In the genomic region with DNA sequence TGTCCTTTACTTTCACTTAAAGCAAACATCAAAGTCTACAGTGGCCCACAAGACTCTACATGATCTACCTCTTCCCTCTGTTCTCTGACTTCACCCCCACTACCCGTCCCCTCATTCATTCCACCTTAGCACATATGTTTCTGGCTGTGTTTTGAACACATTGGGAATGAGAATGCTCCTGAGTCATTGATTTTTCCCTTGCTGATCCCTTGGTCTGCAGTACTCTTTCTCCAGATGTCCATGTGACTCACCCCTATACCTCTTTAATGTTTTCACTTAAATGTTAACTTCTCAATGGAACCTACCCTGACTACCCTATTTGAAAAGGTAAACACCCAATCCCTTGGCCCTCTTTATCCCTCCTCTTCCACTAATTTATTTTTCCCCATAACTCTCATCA, we compare ENCODE assay signal across 23 cellular contexts. TPM values are rescaled to one million over a fixed set of nuclear protein-coding genes. Genes with fewer than 3 reads are reported as not detected.
DNase-seq lines count a peak whose midpoint lies in the region; ATAC-seq and TF ChIP-seq lines count a peak whose summit lies in the region.
"Had no signal": no experiment of that assay in that cellular context is flagged by ENCODE, and none has a peak within 500 bp of the region (broad histone marks: within the 10 kb centered on the region; RNA-seq: fewer than 3 reads in every experiment).

No MANE protein-coding gene starts in this region.

- H3K4me2 ChIP-seq in mesenchymal stem cell (ENCODE audit: low read length, poor library complexity, severe bottlenecking): no peak overlapping the region
- H3K4me2 ChIP-seq: hepatocyte had no signal

- no peak overlapping the region for H3K4ac ChIP-seq in mesenchymal stem cell (ENCODE audit: low read depth in 1 of 2, low read length in 2 of 2)

- H3K14ac ChIP-seq in mesenchymal stem cell (ENCODE audit: low read length in 2 of 2): no peak overlapping the region

- no peak for ATAC-seq in stimulated activated naive CD8-positive, alpha-beta T cell treated with anti-CD3 and anti-CD28 coated beads, Interleukin-15, Interleukin-2, amounts not matched to agents 100 U/mL and 50 U/mL, for 24 hours
- ATAC-seq in GM18873 (IDR thresholded peaks at IDR 0.05; ENCODE audit: low FRiP score, unreplicated experiment): no peak
- ATAC-seq: PC-3; stimulated activated effector memory CD8-positive, alpha-beta T cell treated with anti-CD3 and anti-CD28 coated beads, Interleukin-12 subunit alpha, Interleukin-12 subunit beta, amount 100 ng/mL, for 72 hours had no signal

- H2BK120ac ChIP-seq in mesenchymal stem cell (ENCODE audit: low read depth, low read length): no peak overlapping the region

- TF ChIP-seq CTCF in epithelial cell of esophagus (IDR thresholded peaks at IDR 0.05; ENCODE audit: insufficient read depth, low read depth, low read length, missing control alignments): no peak

- no peaks in the 10 kb centered on the region for H3K9me3 ChIP-seq in mesenchymal stem cell (ENCODE audit: control insufficient read depth, low read length)
- H3K9me3 ChIP-seq: breast epithelium, SJCRH30, thoracic aorta had no signal

- H4K8ac ChIP-seq in mesenchymal stem cell (ENCODE audit: low read length): no peak overlapping the region

- H3K36me3 ChIP-seq in mesenchymal stem cell (ENCODE audit: control insufficient read depth in 1 of 2, insufficient read depth in 2 of 2, low read depth in 1 of 2, low read length in 2 of 2): no peaks in the 10 kb centered on the region
- H3K36me3 ChIP-seq: breast epithelium, SJCRH30, thoracic aorta had no signal

- H2BK12ac ChIP-seq in mesenchymal stem cell (ENCODE audit: low read length in 2 of 2): no peak overlapping the region

- no peak overlapping the region for H3K23ac ChIP-seq in mesenchymal stem cell (ENCODE audit: low read length in 2 of 2)

- H2AFZ ChIP-seq in mesenchymal stem cell (ENCODE audit: low read depth, low read length): no peak overlapping the region
- H2AFZ ChIP-seq: hepatocyte had no signal

- DNase-seq in ELR (ENCODE audit: low read depth) (peak; percentile 88), RKO (ENCODE audit: low spot score) (peak; percentile 39), epithelial cell of esophagus (ENCODE audit: low read depth) (peak; percentile 43), mesenchymal stem cell (peak; percentile 71), SIG-M5 treated with dmso at 0.1 percent for 504 hours (lab: John Stamatoyannopoulos, UW; ENCODE audit: unreplicated experiment) (no peak)
- DNase-seq in stimulated activated naive CD8-positive, alpha-beta T cell treated with anti-CD3 and anti-CD28 coated beads, Interleukin-15, Interleukin-2, amounts not matched to agents 100 U/mL and 50 U/mL, for 24 hours: no peak
- DNase-seq in activated CD8-positive, alpha-beta memory T cell treated with anti-CD3 and anti-CD28 coated beads, Interleukin-2, amount 50 U/mL, for 4 hours: no peak
- DNase-seq: activated CD4-positive, alpha-beta T cell treated with anti-CD3 and anti-CD28 coated beads for 48 hours; activated naive CD8-positive, alpha-beta T cell treated with anti-CD3 and anti-CD28 coated beads, Interleukin-2, amount 10 ng/mL, durations not matched to agents 7 days and 5 days; cortex of kidney; DMS79 treated with DMSO at 0.1 percent for 48 hours; NCI-H1105 treated with DMSO at 0.1 percent for 48 hours; NCI-H2081; PC-3; SJCRH30; small intestine; stimulated activated CD4-positive, alpha-beta T cell treated with anti-CD3 and anti-CD28 coated beads, Interleukin-2, amount 100 ng/mL, for 24 hours had no signal

- H3K4me3 ChIP-seq in epithelial cell of esophagus (ENCODE audit: low read length) (no peak overlapping the region), mesenchymal stem cell (ENCODE audit: insufficient read depth in 1 of 2, low read depth in 1 of 2, low read length in 2 of 2) (no peak overlapping the region)
- H3K4me3 ChIP-seq: breast epithelium, hepatocyte, lung, SJCRH30, thoracic aorta had no signal

- H3K27ac ChIP-seq in mesenchymal stem cell (ENCODE audit: low read length, poor library complexity, severe bottlenecking): no peak overlapping the region
- H3K27ac ChIP-seq: breast epithelium, hepatocyte, SJCRH30 had no signal

- no peak overlapping the region for H2AK5ac ChIP-seq in mesenchymal stem cell (ENCODE audit: low read length, severe bottlenecking)

- H3K4me1 ChIP-seq in mesenchymal stem cell (ENCODE audit: control insufficient read depth, insufficient read depth, low read depth, low read length): peaks cover 7% of the 10 kb centered on the region
- H3K4me1 ChIP-seq: breast epithelium, SJCRH30 had no signal

- 27% methylated on average over 1 of the region's 1 CpG for WGBS in mesenchymal stem cell

- no peak overlapping the region for H3K9ac ChIP-seq in mesenchymal stem cell (ENCODE audit: low read length)

- H3K79me1 ChIP-seq in mesenchymal stem cell (replicated peaks; ENCODE audit: low read length, poor library complexity, severe bottlenecking): no peaks in the 10 kb centered on the region

- no peak overlapping the region for H2BK5ac ChIP-seq in mesenchymal stem cell (ENCODE audit: low read depth, low read length, poor library complexity, severe bottlenecking)

- no peaks in the 10 kb centered on the region for H3K27me3 ChIP-seq in mesenchymal stem cell (ENCODE audit: control insufficient read depth in 1 of 2, insufficient read depth in 1 of 2, low read length in 2 of 2)
- H3K27me3 ChIP-seq: breast epithelium, hepatocyte, SJCRH30 had no signal

- H3K18ac ChIP-seq in mesenchymal stem cell (ENCODE audit: low read depth in 1 of 2, low read length in 2 of 2): peak overlapping the region in 1 of 2 experiments; percentile 32

- no peak overlapping the region for H4K91ac ChIP-seq in mesenchymal stem cell (ENCODE audit: low read length)

- H2BK15ac ChIP-seq in mesenchymal stem cell (ENCODE audit: low read depth, poor library complexity, severe bottlenecking): no peak overlapping the region

RNA-seq across cellular contexts. Expression of a gene that starts 30.7 kb away (rescaled TPM):
- 54.6 TPM for polyA plus RNA-seq in mesenchymal stem cell (2013, experiment 1 of 2)
- 55.5 TPM for polyA plus RNA-seq in mesenchymal stem cell (2013, experiment 2 of 2)

Comparison
In these comparisons a context has a peak if more than half of its experiments do, and no peak if none do; other contexts are left out.
1. DNase-seq: peak in ELR (single experiment), RKO (single experiment), epithelial cell of esophagus (single experiment) and mesenchymal stem cell (single experiment); none in stimulated activated naive CD8-positive, alpha-beta T cell treated with anti-CD3 and anti-CD28 coated beads, Interleukin-15, Interleukin-2, amounts not matched to agents 100 U/mL and 50 U/mL, for 24 hours (single experiment), SIG-M5 treated with dmso at 0.1 percent for 504 hours (single experiment) and activated CD8-positive, alpha-beta memory T cell treated with anti-CD3 and anti-CD28 coated beads, Interleukin-2, amount 50 U/mL, for 4 hours (single experiment).